Comparison of ENCODE assay signal across 8 cellular contexts in genomic region chr1:206030714-206031113, GRCh38. TPM values are rescaled to one million over a fixed set of nuclear protein-coding genes. Genes with fewer than 3 reads are reported as not detected.
DNase-seq lines count a peak whose midpoint lies in the region; ATAC-seq, FAIRE-seq and TF ChIP-seq lines count a peak whose summit lies in the region.

No MANE protein-coding gene starts in this region.

- H3K9me3 Mint-ChIP-seq in astrocyte (ENCODE audit: unreplicated experiment), result peaks cover 22% of the 10 kb centered on the region

- H3K9me3 ChIP-seq in astrocyte (ENCODE audit: insufficient read depth, low read depth, low read length) (no peaks in the 10 kb centered on the region), small intestine (ENCODE audit: control insufficient read depth, low read depth) (no peaks in the 10 kb centered on the region)

- H3K27ac ChIP-seq in astrocyte (ENCODE audit: low read depth, low read length) (no peak overlapping the region), small intestine (ENCODE audit: low read depth in 1 of 2, low read length in 1 of 2) (no peak overlapping the region)

- no peak overlapping the region for H3K4me2 ChIP-seq in astrocyte (ENCODE audit: low read length)

- H3K27me3 Mint-ChIP-seq in astrocyte (ENCODE audit: low read depth, unreplicated experiment), result peaks cover 39% of the 10 kb centered on the region

- no peak overlapping the region for H2AFZ ChIP-seq in astrocyte (ENCODE audit: low read depth, low read length)

- FAIRE-seq in astrocyte (lab: Jason Lieb, UNC) (no peak), small intestine (lab: Jason Lieb, UNC) (no peak)

- no peak overlapping the region for H3K4me3 Mint-ChIP-seq in astrocyte (ENCODE audit: unreplicated experiment)

- H3K36me3 ChIP-seq in astrocyte (ENCODE audit: insufficient read depth, low read length), result no peaks in the 10 kb centered on the region
- H3K36me3 ChIP-seq in small intestine (ENCODE audit: control insufficient read depth in 2 of 2, insufficient read depth in 2 of 2, low read length in 2 of 2), result no peaks in the 10 kb centered on the region

- no peak overlapping the region for H3K27ac Mint-ChIP-seq in astrocyte (ENCODE audit: unreplicated experiment)

- H3K4me3 ChIP-seq in astrocyte (ENCODE audit: insufficient read depth, low read depth, low read length) (no peak overlapping the region), small intestine (ENCODE audit: low read depth in 1 of 2, low read length in 2 of 2) (no peak overlapping the region)

- peak; percentile 96 for TF ChIP-seq CTCF in astrocyte (IDR thresholded peaks at IDR 0.05; ENCODE audit: insufficient read depth, low read depth, low read length)

- ATAC-seq in HG02642 (IDR thresholded peaks at IDR 0.05; ENCODE audit: poor library complexity, unreplicated experiment) (peak; percentile 73), GM18519 (IDR thresholded peaks at IDR 0.05; ENCODE audit: low FRiP score, unreplicated experiment) (no peak)

- no peaks in the 10 kb centered on the region for H3K79me2 ChIP-seq in astrocyte (ENCODE audit: insufficient read depth, low read length)

- H3K27me3 ChIP-seq in astrocyte (ENCODE audit: insufficient read depth, low read length) (peaks cover 18% of the 10 kb centered on the region), small intestine (ENCODE audit: control insufficient read depth in 2 of 2, insufficient read depth in 2 of 2, low read length in 2 of 2) (no peaks in the 10 kb centered on the region)

- DNase-seq in GDM1 (lab: John Stamatoyannopoulos, UW) (peak; percentile 84), NCI-H187 (lab: John Stamatoyannopoulos, UW) (peak; percentile 60 to 65), T-helper 1 cell (peak; percentile 18 to 77 (median 52)), astrocyte (ENCODE audit: low read depth) (peak; percentile 44), hippocampal formation (lab: John Stamatoyannopoulos, UW) (peak; percentile 43 to 65), small intestine (peak; percentile 86)

- H3K4me1 ChIP-seq in astrocyte (ENCODE audit: insufficient read depth, low read length), result no peaks in the 10 kb centered on the region
- H3K4me1 ChIP-seq in small intestine (ENCODE audit: control insufficient read depth in 2 of 2, insufficient read depth in 1 of 2, low read depth in 1 of 2, low read length in 1 of 2), result no peaks in the 10 kb centered on the region

- no peaks in the 10 kb centered on the region for H3K36me3 Mint-ChIP-seq in astrocyte (ENCODE audit: low read depth, unreplicated experiment)

- H3K9ac ChIP-seq in astrocyte (ENCODE audit: low read length), result no peak overlapping the region

- no peaks in the 10 kb centered on the region for H3K4me1 Mint-ChIP-seq in astrocyte (ENCODE audit: low read depth, unreplicated experiment)

- 0 to 9% (median 2%) methylated on average over 4 of the region's 4 CpGs for WGBS in small intestine, 3 donors

- H4K20me1 ChIP-seq in astrocyte (ENCODE audit: insufficient read depth, low read length), result no peaks in the 10 kb centered on the region

RNA-seq across cellular contexts. Expression of gene CTSE, which starts 7.0 kb away (rescaled TPM):
- not detected in 2 replicates for total RNA-seq in astrocyte
- 100 to 1,000 TPM in 2 of 3 donors, 10 to 100 TPM in 1; 15.6 to 216 (median 209) TPM for polyA plus RNA-seq in small intestine

RNA-seq across cellular contexts. Expression of gene RHEX, which starts 22.3 kb away (rescaled TPM):
- not detected in 2 replicates for total RNA-seq in astrocyte
- polyA plus RNA-seq in small intestine, result 1 to 10 TPM in 2 of 3 donors, not detected in 1; 3.8 to 4.6 TPM

RNA-seq across cellular contexts. Expression of gene RAB7B, which starts 27.5 kb away (rescaled TPM):
- 6.6 and 8.1 TPM in 2 replicates for total RNA-seq in astrocyte
- 1 to 10 TPM in 1 of 3 donors, under 1 TPM in 2; 0.45 to 1.1 (median 0.70) TPM for polyA plus RNA-seq in small intestine
